ENCODE assay signal across 21 cellular contexts in the genomic region with DNA sequence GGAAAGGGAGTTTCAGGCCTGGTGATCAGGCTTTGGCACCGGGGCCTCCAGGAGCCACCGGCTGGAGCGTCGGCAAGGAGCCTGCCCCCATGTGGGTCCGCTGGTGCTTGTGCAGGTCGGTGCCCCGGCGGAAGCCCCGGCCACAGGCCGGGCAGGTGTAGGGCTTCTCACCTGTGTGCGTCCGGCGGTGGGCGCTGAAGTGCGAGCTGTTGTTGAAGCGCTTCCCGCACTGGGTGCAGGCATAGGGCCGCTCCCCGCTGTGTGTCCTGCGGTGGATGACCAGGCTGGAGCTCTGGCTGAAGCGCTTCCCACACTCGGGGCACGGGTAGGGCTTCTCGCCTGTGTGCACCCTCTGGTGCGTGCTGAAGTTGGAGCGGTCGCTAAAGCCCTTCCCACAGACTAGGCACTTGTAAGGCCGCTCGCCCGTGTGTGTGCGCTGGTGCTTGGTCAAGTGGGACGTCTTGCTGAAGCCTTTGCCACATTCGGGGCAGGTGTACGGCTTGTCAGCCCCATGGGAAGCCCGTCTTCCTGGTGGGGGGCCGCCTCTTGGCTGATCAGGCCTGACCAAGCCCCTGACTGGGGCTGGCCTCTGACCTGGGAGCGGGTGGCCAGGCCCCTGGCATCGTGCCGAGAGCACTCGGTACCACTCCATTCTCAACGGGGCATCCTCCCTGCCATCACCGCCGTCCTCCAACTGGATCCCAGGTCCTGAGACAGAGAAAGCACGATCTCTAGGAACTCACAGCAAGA. TPM values are rescaled to one million over a fixed set of nuclear protein-coding genes. Genes with fewer than 3 reads are reported as not detected.
DNase-seq lines count a peak whose midpoint lies in the region; ATAC-seq and TF ChIP-seq lines count a peak whose summit lies in the region.
"Had no signal": no experiment of that assay in that cellular context is flagged by ENCODE, and none has a peak within 500 bp of the region (broad histone marks: within the 10 kb centered on the region; RNA-seq: fewer than 3 reads in every experiment).

No MANE protein-coding gene starts in this region.

- H2AK9ac ChIP-seq in IMR-90 (replicated peaks; ENCODE audit: low read depth, low read length, poor library complexity): no peak overlapping the region

- no peak overlapping the region for H3K9ac ChIP-seq in IMR-90 (ENCODE audit: low read depth, low read length)
- H3K9ac ChIP-seq: GM23248 had no signal

- DNase-seq in right cardiac atrium: peak in 2 of 3 donors; percentile 43 to 52
- no peak for DNase-seq in cardiac septum (ENCODE audit: low spot score)
- DNase-seq in IMR-90: no peak
- no peak for DNase-seq in mucosa of descending colon
- DNase-seq in NCI-H1930 (lab: John Stamatoyannopoulos, UW): no peak
- no peak for DNase-seq in activated CD4-positive, alpha-beta T cell treated with anti-CD3 and anti-CD28 coated beads, Interleukin-2, amount 10 ng/mL, durations not matched to agents 7 days and 5 days
- DNase-seq: 8988T; Calu3; CD8-positive, alpha-beta T cell; DMS 273 treated with DMSO at 0.1 percent for 48 hours; DMS53; GDM1; GM23248; HFFc6 had no signal

- H3K27me3 Mint-ChIP-seq in activated CD4-positive, alpha-beta T cell treated with anti-CD3 and anti-CD28 coated beads, Interleukin-2, amount 10 ng/mL, durations not matched to agents 7 days and 5 days: no peaks in the 10 kb centered on the region

- H3K23ac ChIP-seq in IMR-90 (ENCODE audit: low read depth, low read length): no peak overlapping the region

- H3K27ac Mint-ChIP-seq in activated CD4-positive, alpha-beta T cell treated with anti-CD3 and anti-CD28 coated beads, Interleukin-2, amount 10 ng/mL, durations not matched to agents 7 days and 5 days: no peak overlapping the region
- H3K27ac Mint-ChIP-seq: CD8-positive, alpha-beta T cell; HFFc6 had no signal

- peaks cover 6 to 9% of the 10 kb centered on the region in 2 experiments; a peak in 3 of 4 replicates for H3K79me1 ChIP-seq in IMR-90 (ENCODE audit: low read depth in 1 of 2, low read length in 2 of 2)

- dilution Hi-C loops in IMR-90 (cut with HindIII; ENCODE audit: low sequenced_read_pairs, unreplicated experiment): no loop called here

- H3K14ac ChIP-seq in IMR-90 (replicated peaks; ENCODE audit: low read depth, low read length): no peak overlapping the region

- in situ Hi-C loops in IMR-90 (cut with MboI; ENCODE audit: low sequenced_read_pairs): no loop called here

- H4K5ac ChIP-seq in IMR-90 (ENCODE audit: low read depth, low read length): no peak overlapping the region

- H3K36me3 ChIP-seq in IMR-90 (ENCODE audit: control insufficient read depth, insufficient read depth, low read length): peaks cover 49% of the 10 kb centered on the region
- peaks cover 3% of the 10 kb centered on the region for H3K36me3 ChIP-seq in mucosa of descending colon (ENCODE audit: low read depth)

- TF ChIP-seq RAD21 in IMR-90 (IDR thresholded peaks at IDR 0.05; ENCODE audit: low read length): no peak

- TF ChIP-seq CTCF in IMR-90 (conservative IDR thresholded peaks at IDR 0.05; ENCODE audit: low read depth, low read length): no peak
- TF ChIP-seq CTCF in mucosa of descending colon (IDR thresholded peaks at IDR 0.05): no peak

- H3K18ac ChIP-seq in IMR-90 (ENCODE audit: low read depth, low read length): no peak overlapping the region

- H3K27me3 ChIP-seq in right cardiac atrium (ENCODE audit: control insufficient read depth, insufficient read depth) (no peaks in the 10 kb centered on the region), IMR-90 (ENCODE audit: control insufficient read depth, insufficient read depth, low read length) (no peaks in the 10 kb centered on the region)
- H3K27me3 ChIP-seq: BLaER1 treated with 17β-estradiol and CSF1 and Interleukin-3, amounts not matched to agents 10 nM and 100 nM had no signal

- no peak overlapping the region for H2BK15ac ChIP-seq in IMR-90 (ENCODE audit: low read depth, low read length)

- no peak overlapping the region for H2BK20ac ChIP-seq in IMR-90 (ENCODE audit: low read depth, low read length)

- BruUV-seq in IMR-90 (replicated peaks; lab: Mats Ljungman, UMichigan): no TSS peak

- H4K20me1 ChIP-seq in IMR-90 (ENCODE audit: insufficient read depth, low read length): peaks cover 5% of the 10 kb centered on the region; the same call in 1 of the 2 replicates

- H3K56ac ChIP-seq in IMR-90 (ENCODE audit: extremely low read depth, insufficient read depth, low read length): no peak overlapping the region

- H3K4me1 ChIP-seq in right cardiac atrium (ENCODE audit: control insufficient read depth, insufficient read depth, low read length) (no peaks in the 10 kb centered on the region), IMR-90 (ENCODE audit: control insufficient read depth, insufficient read depth, low read length) (no peaks in the 10 kb centered on the region), mucosa of descending colon (ENCODE audit: low read depth) (no peaks in the 10 kb centered on the region)

- peaks cover 25% of the 10 kb centered on the region for H3K36me3 Mint-ChIP-seq in activated CD4-positive, alpha-beta T cell treated with anti-CD3 and anti-CD28 coated beads, Interleukin-2, amount 10 ng/mL, durations not matched to agents 7 days and 5 days (ENCODE audit: low read depth)

- POLR2A ChIA-PET in IMR-90 (lab: Charles Lee; ENCODE audit: unreplicated experiment): no interaction called here
- POLR2A ChIA-PET in activated CD4-positive, alpha-beta T cell treated with anti-CD3 and anti-CD28 coated beads, Interleukin-2, amount 10 ng/mL, durations not matched to agents 7 days and 5 days (lab: Charles Lee): no interaction called here

- 96% methylated on average over 44 of the region's 44 CpGs for WGBS in right cardiac atrium
- 98% methylated on average over 15 of the region's 44 CpGs; no CpG with 5 or more reads in 1 of the 2 experiments for WGBS in IMR-90 (ENCODE audit: extremely low coverage in 2 of 2, insufficient read length in 1 of 2), 2 experiments

- no peak overlapping the region for H3K4me3 Mint-ChIP-seq in activated CD4-positive, alpha-beta T cell treated with anti-CD3 and anti-CD28 coated beads, Interleukin-2, amount 10 ng/mL, durations not matched to agents 7 days and 5 days
- H3K4me3 Mint-ChIP-seq: CD8-positive, alpha-beta T cell; HFFc6 had no signal

- intact Hi-C loops in right cardiac atrium (cut with DNase I) (no loop called here), cardiac septum (cut with DNase I) (no loop called here), IMR-90 (cut with micrococcal nuclease) (no loop called here), mucosa of descending colon (cut with DNase I, micrococcal nuclease) (no loop called here)

- peaks cover 2% of the 10 kb centered on the region for H3K4me1 Mint-ChIP-seq in activated CD4-positive, alpha-beta T cell treated with anti-CD3 and anti-CD28 coated beads, Interleukin-2, amount 10 ng/mL, durations not matched to agents 7 days and 5 days

- H3K4me2 ChIP-seq in IMR-90 (ENCODE audit: low read depth, low read length): no peak overlapping the region

- no peak overlapping the region for H2BK5ac ChIP-seq in IMR-90 (ENCODE audit: low read depth, low read length, poor library complexity, severe bottlenecking)

- no peak for TF ChIP-seq POLR2A in IMR-90 (IDR thresholded peaks at IDR 0.05; ENCODE audit: low read depth, low read length)

- CTCF ChIA-PET in IMR-90 (lab: Yijun Ruan, JAX): no interaction called here
- CTCF ChIA-PET in activated CD4-positive, alpha-beta T cell treated with anti-CD3 and anti-CD28 coated beads, Interleukin-2, amount 10 ng/mL, durations not matched to agents 7 days and 5 days (lab: Charles Lee): no interaction called here

- ATAC-seq in right cardiac atrium (peak in 1 of 2 donors; percentile 9), IMR-90 (ENCODE audit: low read depth) (no peak), mucosa of descending colon (peak; percentile 12), HG03460 (IDR thresholded peaks at IDR 0.05; ENCODE audit: unreplicated experiment) (no peak)
- ATAC-seq: CD8-positive, alpha-beta T cell; HCT116; K562 had no signal

- peaks cover 3% of the 10 kb centered on the region for H3K9me3 Mint-ChIP-seq in activated CD4-positive, alpha-beta T cell treated with anti-CD3 and anti-CD28 coated beads, Interleukin-2, amount 10 ng/mL, durations not matched to agents 7 days and 5 days
- H3K9me3 Mint-ChIP-seq: CD8-positive, alpha-beta T cell had no signal

- H3K9me1 ChIP-seq in IMR-90 (ENCODE audit: insufficient read depth, low read length): no peaks in the 10 kb centered on the region

- H4K8ac ChIP-seq in IMR-90 (ENCODE audit: low read depth in 2 of 2, low read length in 2 of 2): no peak overlapping the region

- H2AFZ ChIP-seq in IMR-90 (replicated peaks; ENCODE audit: low read length, poor library complexity): peak overlapping the region; percentile 21
- H2AFZ ChIP-seq: GM23248 had no signal

- H3K4ac ChIP-seq in IMR-90 (ENCODE audit: low read depth, low read length): no peak overlapping the region

- H3K4me3 ChIP-seq in right cardiac atrium (ENCODE audit: low read length): no peak overlapping the region
- H3K4me3 ChIP-seq in IMR-90 (ENCODE audit: insufficient read depth, low read depth, low read length): no peak overlapping the region
- no peak overlapping the region for H3K4me3 ChIP-seq in mucosa of descending colon
- H3K4me3 ChIP-seq: BLaER1 treated with 17β-estradiol and CSF1 and Interleukin-3, amounts not matched to agents 10 nM and 100 nM; GM23248; K562 had no signal

- H2BK120ac ChIP-seq in IMR-90 (ENCODE audit: low read depth, low read length): no peak overlapping the region

- H4K91ac ChIP-seq in IMR-90 (ENCODE audit: insufficient read depth, low read depth, low read length): no peak overlapping the region

- H2AK5ac ChIP-seq in IMR-90 (ENCODE audit: low read depth, low read length): no peak overlapping the region

- no peak overlapping the region for H3K27ac ChIP-seq in right cardiac atrium (ENCODE audit: low read length)
- H3K27ac ChIP-seq in IMR-90 (ENCODE audit: insufficient read depth, low read length): no peak overlapping the region
- H3K27ac ChIP-seq: BLaER1 treated with 17β-estradiol and CSF1 and Interleukin-3, amounts not matched to agents 10 nM and 100 nM; GM23248 had no signal

- H3K9me3 ChIP-seq in right cardiac atrium (ENCODE audit: control insufficient read depth, low read length) (no peaks in the 10 kb centered on the region), IMR-90 (ENCODE audit: control insufficient read depth, insufficient read depth, low read length) (peaks cover 4% of the 10 kb centered on the region), mucosa of descending colon (no peaks in the 10 kb centered on the region)

RNA-seq across cellular contexts. Expression of gene ZNF500, which starts 14.4 kb away (rescaled TPM):
- total RNA-seq in right cardiac atrium (10 to 100 TPM in 1 of 4 donors, 1 to 10 TPM in 3; 6.8 to 10.7 (median 8.6) TPM), cardiac septum (7.2 TPM), IMR-90 (2012; rRNA removed) (4.5 and 4.7 TPM in 2 replicates), mucosa of descending colon (10 to 100 TPM; 11.0 to 22.9 (median 18.8) TPM)
- polyA plus RNA-seq in right cardiac atrium (7.2 TPM), IMR-90 (2012; rRNA removed) (5.9 and 7.3 TPM in 2 replicates)
- polyA plus RNA-seq in IMR-90 (2012; cell fraction: cytosol; rRNA removed): 2.6 and 6.0 TPM in 2 replicates
- polyA plus RNA-seq in IMR-90 (2012; cell fraction: nucleus; rRNA removed; ENCODE audit: low replicate concordance): 25.8 and 41.4 TPM in 2 replicates
- 10 to 100 TPM; 12.7 to 18.7 TPM for total RNA-seq in activated CD4-positive, alpha-beta T cell treated with anti-CD3 and anti-CD28 coated beads, Interleukin-2, amount 10 ng/mL, durations not matched to agents 7 days and 5 days

RNA-seq across cellular contexts. Expression of gene DNAAF8, which starts 18.2 kb away (rescaled TPM):
- total RNA-seq in right cardiac atrium (under 1 TPM in 3 of 4 donors, not detected in 1; 0.28 to 0.49 (median 0.38) TPM), cardiac septum (0.65 TPM), IMR-90 (2012; rRNA removed) (0.54 and 0.56 TPM in 2 replicates), mucosa of descending colon (1 to 10 TPM in 1 of 3 donors, under 1 TPM in 2; 0.22 to 1.8 (median 0.98) TPM)
- polyA plus RNA-seq in right cardiac atrium (1.3 TPM), IMR-90 (2012; rRNA removed) (1.7 TPM in 2 replicates)
- polyA plus RNA-seq in IMR-90 (2012; cell fraction: cytosol; rRNA removed): 0.68 and 1.1 TPM in 2 replicates
- polyA plus RNA-seq in IMR-90 (2012; cell fraction: nucleus; rRNA removed; ENCODE audit: low replicate concordance): 0.99 and 1.6 TPM in 2 replicates
- under 1 TPM; 0.21 to 0.40 TPM for total RNA-seq in activated CD4-positive, alpha-beta T cell treated with anti-CD3 and anti-CD28 coated beads, Interleukin-2, amount 10 ng/mL, durations not matched to agents 7 days and 5 days
- total RNA-seq: CD8-positive, alpha-beta T cell; K562 had no signal

RNA-seq across cellular contexts. Expression of gene ANKS3, which starts 18.5 kb away (rescaled TPM):
- total RNA-seq in right cardiac atrium: 10 to 100 TPM in 3 of 4 donors, 1 to 10 TPM in 1; 8.9 to 13.5 (median 11.4) TPM
- polyA plus RNA-seq in right cardiac atrium: 11.0 TPM
- total RNA-seq in cardiac septum: 9.9 TPM
- 22.2 and 24.4 TPM in 2 replicates for total RNA-seq in IMR-90 (2012; rRNA removed)
- 23.7 and 25.0 TPM in 2 replicates for polyA plus RNA-seq in IMR-90 (2012; rRNA removed)
- polyA plus RNA-seq in IMR-90 (2012; cell fraction: cytosol; rRNA removed): 15.1 and 18.0 TPM in 2 replicates
- 91.7 and 149 TPM in 2 replicates for polyA plus RNA-seq in IMR-90 (2012; cell fraction: nucleus; rRNA removed; ENCODE audit: low replicate concordance)
- 10 to 100 TPM; 18.2 to 32.3 (median 21.3) TPM for total RNA-seq in mucosa of descending colon
- total RNA-seq in activated CD4-positive, alpha-beta T cell treated with anti-CD3 and anti-CD28 coated beads, Interleukin-2, amount 10 ng/mL, durations not matched to agents 7 days and 5 days: 10 to 100 TPM; 12.4 to 16.7 TPM

RNA-seq across cellular contexts. Expression of gene SEPTIN12, which starts 35.6 kb away (rescaled TPM):
- under 1 TPM in 1 of 4 donors, not detected in 3; 0.64 TPM for total RNA-seq in right cardiac atrium
- polyA plus RNA-seq in right cardiac atrium: not detected
- total RNA-seq in cardiac septum: not detected
- total RNA-seq in IMR-90 (2012; rRNA removed): not detected in 2 replicates
- polyA plus RNA-seq in IMR-90 (2012; rRNA removed): not detected in 2 replicates
- polyA plus RNA-seq in IMR-90 (2012; cell fraction: cytosol; rRNA removed): not detected in 2 replicates
- polyA plus RNA-seq in IMR-90 (2012; cell fraction: nucleus; rRNA removed; ENCODE audit: low replicate concordance): 0.10 TPM in 1 of 2 replicates, not detected in the other
- total RNA-seq in mucosa of descending colon: 1 to 10 TPM in 1 of 3 donors, not detected in 2; 1.1 TPM
- not detected for total RNA-seq in activated CD4-positive, alpha-beta T cell treated with anti-CD3 and anti-CD28 coated beads, Interleukin-2, amount 10 ng/mL, durations not matched to agents 7 days and 5 days
- total RNA-seq: A673, Calu3, Daoy, GM23248, HFFc6, K562 had no signal
- polyA plus RNA-seq: AG04450, GM23248, K562 had no signal

RNA-seq across cellular contexts. Expression of gene SMIM22, which starts 42.6 kb away (rescaled TPM):
- total RNA-seq in right cardiac atrium: not detected
- not detected for polyA plus RNA-seq in right cardiac atrium
- total RNA-seq in cardiac septum: not detected
- total RNA-seq in IMR-90 (2012; rRNA removed): not detected in 2 replicates
- polyA plus RNA-seq in IMR-90 (2012; rRNA removed): not detected in 2 replicates
- not detected in 2 replicates for polyA plus RNA-seq in IMR-90 (2012; cell fraction: cytosol; rRNA removed)
- not detected in 2 replicates for polyA plus RNA-seq in IMR-90 (2012; cell fraction: nucleus; rRNA removed; ENCODE audit: low replicate concordance)
- 100 to 1,000 TPM; 208 to 573 (median 395) TPM for total RNA-seq in mucosa of descending colon
- not detected for total RNA-seq in activated CD4-positive, alpha-beta T cell treated with anti-CD3 and anti-CD28 coated beads, Interleukin-2, amount 10 ng/mL, durations not matched to agents 7 days and 5 days
- total RNA-seq: A673; CD8-positive, alpha-beta T cell; Daoy; GM23248; HFFc6; K562 had no signal
- polyA plus RNA-seq: AG04450, GM23248, K562 had no signal

Comparison
In these comparisons a context has a peak if more than half of its experiments do, and no peak if none do; other contexts are left out.
1. DNase-seq: peak in right cardiac atrium (2 of 3); none in cardiac septum (single experiment), IMR-90 (single experiment), mucosa of descending colon (0 of 3), NCI-H1930 (0 of 2) and activated CD4-positive, alpha-beta T cell treated with anti-CD3 and anti-CD28 coated beads, Interleukin-2, amount 10 ng/mL, durations not matched to agents 7 days and 5 days (single experiment).